In the genomic region with DNA sequence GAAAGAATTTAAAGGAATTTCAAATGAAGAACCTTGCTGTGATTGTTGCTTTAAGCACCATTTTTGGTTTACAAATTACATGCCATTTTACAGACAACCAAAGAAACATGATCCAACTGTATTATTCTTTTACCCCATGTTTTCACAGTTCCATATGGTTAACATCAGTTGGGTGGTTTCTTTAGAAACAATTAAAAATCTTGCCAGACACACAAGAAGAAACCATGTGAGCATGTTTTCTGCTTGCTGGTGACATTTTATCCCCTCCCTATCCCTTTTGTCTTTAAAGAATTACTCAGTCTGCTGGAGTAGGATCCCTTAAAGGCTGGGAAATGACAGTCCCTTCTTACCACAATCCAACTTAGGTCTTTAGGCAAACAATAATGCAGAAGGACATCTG, we compare ENCODE assay signal across 14 cellular contexts.
DNase-seq lines count a peak whose midpoint lies in the region; ATAC-seq lines count a peak whose summit lies in the region.
"Had no signal": no experiment of that assay in that cellular context is flagged by ENCODE, and none has a peak within 500 bp of the region (broad histone marks: within the 10 kb centered on the region; RNA-seq: fewer than 3 reads in every experiment).

No MANE protein-coding gene starts in this region.

- DNase-seq in NCI-H2171 treated with DMSO at 0.1 percent for 48 hours (lab: John Stamatoyannopoulos, UW) (peak; percentile 79), epidermal melanocyte (ENCODE audit: insufficient read length, low spot score) (peak; percentile 30), left kidney (ENCODE audit: low read depth, low spot score) (peak; percentile 35), activated T-cell treated with anti-CD3 and anti-CD28 coated beads for 4 hours (no peak)
- DNase-seq in activated CD4-positive, alpha-beta T cell treated with anti-CD3 and anti-CD28 coated beads for 48 hours = no peak
- no peak for DNase-seq in activated CD4-positive, alpha-beta T cell treated with anti-CD3 and anti-CD28 coated beads, Interleukin-2, amount 50 U/mL, for 1 hour
- DNase-seq: ACHN; AML-193; Caco-2; CD4-positive, alpha-beta T cell; DMS79 treated with DMSO at 0.1 percent for 48 hours; GF-D8; H9 had no signal

- ATAC-seq in HG02884 (IDR thresholded peaks at IDR 0.05; ENCODE audit: unreplicated experiment) = no peak

Comparison
In these comparisons a context has a peak if more than half of its experiments do, and no peak if none do; other contexts are left out.
1. DNase-seq: peak in NCI-H2171 treated with DMSO at 0.1 percent for 48 hours (single experiment), epidermal melanocyte (single experiment) and left kidney (single experiment); none in activated CD4-positive, alpha-beta T cell treated with anti-CD3 and anti-CD28 coated beads for 48 hours (single experiment), activated T-cell treated with anti-CD3 and anti-CD28 coated beads for 4 hours (single experiment) and activated CD4-positive, alpha-beta T cell treated with anti-CD3 and anti-CD28 coated beads, Interleukin-2, amount 50 U/mL, for 1 hour (single experiment).